ENCODE assay signal across 10 cellular contexts in genomic region chr1:202029171-202029665, GRCh38. TPM values are rescaled to one million over a fixed set of nuclear protein-coding genes. Genes with fewer than 3 reads are reported as not detected.
DNase-seq lines count a peak whose midpoint lies in the region; ATAC-seq, FAIRE-seq and TF ChIP-seq lines count a peak whose summit lies in the region.
"Had no signal": no experiment of that assay in that cellular context is flagged by ENCODE, and none has a peak within 500 bp of the region (broad histone marks: within the 10 kb centered on the region; RNA-seq: fewer than 3 reads in every experiment).

No MANE protein-coding gene starts in this region.

- no peaks in the 10 kb centered on the region for H3K36me3 ChIP-seq in K562 (ENCODE audit: control insufficient read depth, insufficient read depth, low read length)
- H3K36me3 ChIP-seq in mucosa of rectum (ENCODE audit: control insufficient read depth in 2 of 2, insufficient read depth in 2 of 2, low read length in 2 of 2) = no peaks in the 10 kb centered on the region

- peak; percentile 5 for DNase-seq in DMS79 (lab: John Stamatoyannopoulos, UW)
- peak; percentile 88 for DNase-seq in NCI-H2029 (lab: John Stamatoyannopoulos, UW)
- DNase-seq in K562 (ENCODE audit: extremely low read depth in 1 of 4, low spot score in 3 of 4) = peak in 1 of 4 experiments; percentile 11
- no peak for DNase-seq in OCI-M2 (lab: John Stamatoyannopoulos, UW; ENCODE audit: unreplicated experiment)
- DNase-seq: activated effector memory CD4-positive, alpha-beta T cell treated with Interleukin-2 at 50 U/mL for 16 hours; trophoblast cell had no signal

- intact Hi-C loops in K562 (cut with micrococcal nuclease) = no loop called here

- no peak overlapping the region for H2AFZ ChIP-seq in K562 (ENCODE audit: low read depth, low read length)

- no peak for TF ChIP-seq POLR2A in K562 (conservative IDR thresholded peaks at IDR 0.05)

- no peak for TF ChIP-seq CTCF in K562 (IDR thresholded peaks at IDR 0.05 in 2 of 3, conservative IDR thresholded peaks at IDR 0.05 in 1 of 3; ENCODE audit: insufficient read depth in 2 of 3, low read depth in 1 of 3, low read length in 3 of 3)

- H3K4me3 ChIP-seq in K562 (no peak overlapping the region), mucosa of rectum (ENCODE audit: low read length in 2 of 2) (no peak overlapping the region)

- no peak for FAIRE-seq in K562 (lab: Jason Lieb, UNC)

- in situ Hi-C loops in K562 (cut with MboI) = no loop called here

- no peaks in the 10 kb centered on the region for H3K9me1 ChIP-seq in K562 (ENCODE audit: control insufficient read depth, insufficient read depth, low read length)

- no peak overlapping the region for H3K4me2 ChIP-seq in K562 (ENCODE audit: insufficient read depth, low read length)

- TF ChIP-seq RAD21 in K562 (CRISPR knock-in tag; conservative IDR thresholded peaks at IDR 0.05 in 1 of 2, IDR thresholded peaks at IDR 0.05 in 1 of 2) = no peak

- BruUV-seq in K562 (replicated peaks; lab: Mats Ljungman, UMichigan) = no TSS peak

- POLR2A ChIA-PET in K562 (lab: Yijun Ruan, JAX) = interaction anchor here (0.6 to 2.0 kb wide), 2 partner anchors 10 to 157 kb away, joined by 3 to 8 read pairs; no protein-coding TSS in a partner anchor

- CTCF ChIA-PET in K562 (lab: Yijun Ruan, JAX; ENCODE audit: low intra/inter-chr PET ratio) = no interaction called here

- ATAC-seq in K562 (no peak; the same call in 1 of the 3 replicates), HG03457 (IDR thresholded peaks at IDR 0.05; ENCODE audit: unreplicated experiment) (no peak), HG02970 (IDR thresholded peaks at IDR 0.05; ENCODE audit: low FRiP score, unreplicated experiment) (no peak), HG03139 (IDR thresholded peaks at IDR 0.05; ENCODE audit: unreplicated experiment) (no peak)

- H3K9me3 ChIP-seq in K562 (replicated peaks; ENCODE audit: control insufficient read depth, insufficient read depth, low read depth, low read length) (no peaks in the 10 kb centered on the region), mucosa of rectum (ENCODE audit: control insufficient read depth in 2 of 2, low read length in 2 of 2) (no peaks in the 10 kb centered on the region)

- H3K9ac ChIP-seq in K562 (ENCODE audit: insufficient read depth in 1 of 2, low read depth in 2 of 2, low read length in 2 of 2) (no peak overlapping the region), mucosa of rectum (ENCODE audit: low read depth in 1 of 2, low read length in 2 of 2) (no peak overlapping the region)

- H3K79me2 ChIP-seq in K562 (ENCODE audit: control insufficient read depth, insufficient read depth, low read length) = no peaks in the 10 kb centered on the region

- no peak for TF ChIP-seq EP300 in K562 (IDR thresholded peaks at IDR 0.05; ENCODE audit: low read length)

- WGBS in K562 (ENCODE audit: insufficient coverage, low coverage, missing lambda C conversion rate) = 27% methylated on average over 5 of the region's 5 CpGs

- H3K27ac ChIP-seq in K562 (ENCODE audit: extremely low read depth, low read depth, low read length) = no peak overlapping the region
- H3K27ac ChIP-seq in mucosa of rectum (ENCODE audit: low read depth in 2 of 2, low read length in 2 of 2) = peak overlapping the region; percentile 0 to 34

- peaks cover 0 to 6% of the 10 kb centered on the region in 2 experiments; a peak in 2 of 5 replicates for H3K27me3 ChIP-seq in K562 (ENCODE audit: control insufficient read depth in 2 of 2, insufficient read depth in 2 of 2, low read length in 2 of 2)
- no peaks in the 10 kb centered on the region for H3K27me3 ChIP-seq in mucosa of rectum (ENCODE audit: control insufficient read depth in 2 of 2, insufficient read depth in 2 of 2, low read length in 2 of 2)

- H3K4me1 ChIP-seq in K562 (replicated peaks in 1 of 2; ENCODE audit: control insufficient read depth in 2 of 2, insufficient read depth in 2 of 2, low read length in 2 of 2) (peaks cover 8 to 12% of the 10 kb centered on the region in 2 experiments), mucosa of rectum (ENCODE audit: control insufficient read depth in 2 of 2, insufficient read depth in 2 of 2, low read length in 2 of 2) (peaks cover under 1 to 10% of the 10 kb centered on the region in 2 donors)

- 0 out of 2 replicates have a peak, but pooled peaks cover 4% of the 10 kb centered on the region for H4K20me1 ChIP-seq in K562 (replicated peaks; ENCODE audit: control insufficient read depth, insufficient read depth, low read length)

TF ChIP-seq in K562, 482 proteins besides CTCF, POLR2A, EP300 and RAD21 (continues in another document):
- TF ChIP-seq NRF1 (conservative IDR thresholded peaks at IDR 0.05 in 1 of 2, IDR thresholded peaks at IDR 0.05 in 1 of 2) = 0 out of 4 replicates have a peak, but pooled peaks of 1 of the 2 experiments have one; percentile 14
- TF ChIP-seq, protein P1, sequence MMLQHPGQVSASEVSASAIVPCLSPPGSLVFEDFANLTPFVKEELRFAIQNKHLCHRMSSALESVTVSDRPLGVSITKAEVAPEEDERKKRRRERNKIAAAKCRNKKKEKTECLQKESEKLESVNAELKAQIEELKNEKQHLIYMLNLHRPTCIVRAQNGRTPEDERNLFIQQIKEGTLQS (IDR thresholded peaks at IDR 0.05) = peak; percentile 94
- TF ChIP-seq, protein P1 (CRISPR knock-in tag; conservative IDR thresholded peaks at IDR 0.05) = no peak
- peak; percentile 99 for TF ChIP-seq ZNF316 (IDR thresholded peaks at IDR 0.05)
- peak; percentile 67; the same call in 1 of the 2 replicates for TF ChIP-seq NFE2L1 (tag; IDR thresholded peaks at IDR 0.05; ENCODE audit: borderline replicate concordance, low read depth)
- TF ChIP-seq, protein P2, sequence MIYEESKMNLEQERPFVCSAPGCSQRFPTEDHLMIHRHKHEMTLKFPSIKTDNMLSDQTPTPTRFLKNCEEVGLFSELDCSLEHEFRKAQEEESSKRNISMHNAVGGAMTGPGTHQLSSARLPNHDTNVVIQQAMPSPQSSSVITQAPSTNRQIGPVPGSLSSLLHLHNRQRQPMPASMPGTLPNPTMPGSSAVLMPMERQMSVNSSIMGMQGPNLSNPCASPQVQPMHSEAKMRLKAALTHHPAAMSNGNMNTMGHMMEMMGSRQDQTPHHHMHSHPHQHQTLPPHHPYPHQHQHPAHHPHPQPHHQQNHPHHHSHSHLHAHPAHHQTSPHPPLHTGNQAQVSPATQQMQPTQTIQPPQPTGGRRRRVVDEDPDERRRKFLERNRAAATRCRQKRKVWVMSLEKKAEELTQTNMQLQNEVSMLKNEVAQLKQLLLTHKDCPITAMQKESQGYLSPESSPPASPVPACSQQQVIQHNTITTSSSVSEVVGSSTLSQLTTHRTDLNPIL (CRISPR knock-in tag; IDR thresholded peaks at IDR 0.05) = no peak
- TF ChIP-seq BACH1 (tag; IDR thresholded peaks at IDR 0.05) = peak; percentile 82
- no peak for TF ChIP-seq MYC (IDR thresholded peaks at IDR 0.05; ENCODE audit: low read depth, low read length)
- no peak for TF ChIP-seq MYC (CRISPR knock-in tag; IDR thresholded peaks at IDR 0.05; ENCODE audit: borderline replicate concordance, low read depth)
- TF ChIP-seq, protein P3, sequence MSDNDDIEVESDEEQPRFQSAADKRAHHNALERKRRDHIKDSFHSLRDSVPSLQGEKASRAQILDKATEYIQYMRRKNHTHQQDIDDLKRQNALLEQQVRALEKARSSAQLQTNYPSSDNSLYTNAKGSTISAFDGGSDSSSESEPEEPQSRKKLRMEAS (CRISPR knock-in tag; IDR thresholded peaks at IDR 0.05) = no peak
- TF ChIP-seq TBP (optimal IDR thresholded peaks at IDR 0.05; ENCODE audit: low read depth, low read length) = no peak

RNA-seq across cellular contexts. Expression of gene ELF3, which starts 18.8 kb away (rescaled TPM):
- total RNA-seq in K562 (2011; cell fraction: chromatin; rRNA removed; ENCODE audit: low replicate concordance) = 1.2 and 3.1 TPM in 2 replicates
- total RNA-seq in K562 (2011; cell fraction: nucleolus; rRNA removed) = 1.8 and 2.3 TPM in 2 replicates
- 0.73 and 1.3 TPM in 2 replicates for total RNA-seq in K562 (2011; cell fraction: nucleoplasm; rRNA removed)
- 0.16 TPM in 1 of 2 replicates, not detected in the other for total RNA-seq in K562 (2014; rRNA removed)
- total RNA-seq in K562 (2014; rRNA removed; fragmentation: Illumina TruSeq; extraction: Trizol) = 0.07 TPM in 1 of 2 replicates, not detected in the other
- 0.07 and 0.15 TPM in 2 replicates for total RNA-seq in K562 (2015; rRNA removed; fragmentation: Illumina TruSeq; extraction: Trizol)
- 0.63 and 1.2 TPM in 2 replicates for total RNA-seq in K562 (2021)
- polyA plus RNA-seq in K562 (2011; rRNA removed) = 0.47 and 0.87 TPM in 2 replicates
- 0.94 and 1.2 TPM in 2 replicates for polyA plus RNA-seq in K562 (2011; cell fraction: cytosol; rRNA removed)
- polyA plus RNA-seq in K562 (2011; cell fraction: nucleus; rRNA removed) = 1.6 and 2.7 TPM in 2 replicates
- polyA plus RNA-seq in K562 (2012) = 0.35 and 1.9 TPM in 2 replicates
- polyA plus RNA-seq in K562 (2014; fragmentation: Illumina TruSeq; extraction: Trizol) = 0.15 TPM in 1 of 2 replicates, not detected in the other
- not detected for polyA plus RNA-seq in K562 (2014; fragmentation: Nextera tagmentation; extraction: Ambion mirVana)
- 0.03 TPM in 1 of 2 replicates, not detected in the other for polyA plus RNA-seq in K562 (2014; rRNA removed)
- 0.21 and 0.54 TPM in 2 replicates for polyA minus RNA-seq in K562 (2011; rRNA and poly(A)+ RNA removed)
- polyA minus RNA-seq in K562 (2011; cell fraction: cytosol; rRNA and poly(A)+ RNA removed) = 0.67 TPM in 1 of 2 replicates, not detected in the other
- 0.94 and 1.00 TPM in 2 replicates for polyA minus RNA-seq in K562 (2011; cell fraction: nucleus; rRNA and poly(A)+ RNA removed)

RNA-seq across cellular contexts. Expression of gene RNPEP, which starts 46.8 kb away (rescaled TPM):
- total RNA-seq in K562 (2011; cell fraction: chromatin; rRNA removed; ENCODE audit: low replicate concordance) = 80.9 and 81.4 TPM in 2 replicates
- total RNA-seq in K562 (2011; cell fraction: nucleolus; rRNA removed) = 51.8 and 56.9 TPM in 2 replicates
- 46.3 and 49.2 TPM in 2 replicates for total RNA-seq in K562 (2011; cell fraction: nucleoplasm; rRNA removed)
- total RNA-seq in K562 (2014; rRNA removed) (64.4 and 76.9 TPM in 2 replicates), K562 (2014; rRNA removed; fragmentation: Illumina TruSeq; extraction: Trizol) (51.4 and 56.3 TPM in 2 replicates), K562 (2015; rRNA removed; fragmentation: Illumina TruSeq; extraction: Trizol) (61.6 and 63.4 TPM in 2 replicates), K562 (2021) (85.1 and 85.9 TPM in 2 replicates)
- polyA plus RNA-seq in K562 (2011; rRNA removed) (47.7 and 102 TPM in 2 replicates), K562 (2014; fragmentation: Illumina TruSeq; extraction: Trizol) (119 and 131 TPM in 2 replicates), K562 (2014; fragmentation: Nextera tagmentation; extraction: Ambion mirVana) (10 to 100 TPM; 27.5 to 35.1 TPM), K562 (2014; rRNA removed) (63.5 and 70.8 TPM in 2 replicates)
- polyA plus RNA-seq in K562 (2011; cell fraction: cytosol; rRNA removed) = 51.2 and 51.7 TPM in 2 replicates
- 83.3 and 107 TPM in 2 replicates for polyA plus RNA-seq in K562 (2011; cell fraction: nucleus; rRNA removed)
- polyA plus RNA-seq in K562 (2012) = 97.9 and 111 TPM in 2 replicates
- polyA minus RNA-seq in K562 (2011; rRNA and poly(A)+ RNA removed) = 40.3 and 59.5 TPM in 2 replicates
- 46.6 and 57.6 TPM in 2 replicates for polyA minus RNA-seq in K562 (2011; cell fraction: cytosol; rRNA and poly(A)+ RNA removed)
- polyA minus RNA-seq in K562 (2011; cell fraction: nucleus; rRNA and poly(A)+ RNA removed) = 16.6 and 28.9 TPM in 2 replicates
